9 cellular contexts compared by ENCODE assay signal in the genomic region with DNA sequence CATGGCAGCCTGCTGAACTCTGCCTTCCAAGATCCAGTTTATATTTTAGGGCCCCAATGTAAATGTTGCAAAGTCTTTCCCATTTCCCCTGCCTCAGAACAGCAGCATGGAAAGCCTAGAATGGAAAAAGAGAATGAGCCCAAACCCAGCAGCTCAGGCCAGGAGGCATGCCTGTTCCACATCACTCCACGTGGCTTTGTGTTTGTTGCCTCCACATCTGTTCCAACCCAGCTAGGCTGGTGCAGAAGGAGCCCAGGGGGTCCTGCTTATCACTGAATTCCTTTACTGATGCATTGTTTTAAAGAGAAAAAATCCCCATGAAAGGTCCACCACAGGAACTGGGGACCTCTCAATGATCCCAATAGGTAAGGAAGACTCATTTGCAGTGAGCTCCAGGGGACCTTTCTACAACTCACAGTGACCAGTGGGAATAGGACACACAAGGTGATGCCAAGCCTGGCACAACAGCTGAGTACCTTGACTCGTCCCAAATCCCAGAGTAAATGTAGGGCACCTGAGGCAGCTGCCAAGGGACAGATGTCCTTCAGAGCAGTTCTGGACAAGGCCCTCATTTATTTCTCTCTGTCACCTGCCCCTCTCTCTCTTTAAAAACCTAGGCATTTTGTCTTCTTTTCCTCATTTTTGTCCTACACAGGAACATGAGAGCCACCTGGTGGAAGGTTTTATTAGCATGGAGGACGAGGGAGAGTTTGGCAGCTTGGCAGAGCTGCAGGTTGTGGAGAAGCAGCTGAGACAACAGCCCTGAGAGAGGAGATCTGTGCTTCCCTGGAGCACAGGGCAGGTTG. TPM values are rescaled to one million over a fixed set of nuclear protein-coding genes. Genes with fewer than 3 reads are reported as not detected.
DNase-seq lines count a peak whose midpoint lies in the region; ATAC-seq and TF ChIP-seq lines count a peak whose summit lies in the region.
"Had no signal": no experiment of that assay in that cellular context is flagged by ENCODE, and none has a peak within 500 bp of the region (broad histone marks: within the 10 kb centered on the region; RNA-seq: fewer than 3 reads in every experiment).

No MANE protein-coding gene starts in this region.

- no peak overlapping the region for H3K27ac Mint-ChIP-seq in CD8-positive, alpha-beta memory T cell
- peak overlapping the region in 1 of 6 donors; percentile 13 for H3K27ac Mint-ChIP-seq in immature natural killer cell
- no peak overlapping the region for H3K27ac Mint-ChIP-seq in T-helper 17 cell
- H3K27ac Mint-ChIP-seq: IgD-negative memory B cell had no signal

- no peaks in the 10 kb centered on the region for H3K36me3 ChIP-seq in CD8-positive, alpha-beta memory T cell (ENCODE audit: insufficient read depth, low read length)
- H3K36me3 ChIP-seq in upper lobe of left lung: no peaks in the 10 kb centered on the region

- no peaks in the 10 kb centered on the region for H3K4me1 ChIP-seq in CD8-positive, alpha-beta memory T cell (ENCODE audit: insufficient read depth, low read length)
- no peaks in the 10 kb centered on the region for H3K4me1 ChIP-seq in upper lobe of left lung

- POLR2A ChIA-PET in CD8-positive, alpha-beta memory T cell (lab: Charles Lee): no interaction called here

- WGBS in upper lobe of left lung, 2 donors: 20 to 26% methylated on average over 3 of the region's 3 CpGs

- no peaks in the 10 kb centered on the region for H3K27me3 ChIP-seq in CD8-positive, alpha-beta memory T cell (ENCODE audit: insufficient read depth, low read length, poor library complexity, severe bottlenecking)
- H3K27me3 ChIP-seq in upper lobe of left lung: no peaks in the 10 kb centered on the region

- no peaks in the 10 kb centered on the region for H3K9me3 ChIP-seq in CD8-positive, alpha-beta memory T cell (ENCODE audit: low read length)
- H3K9me3 ChIP-seq in upper lobe of left lung (peaks cover 8 to 21% (median 10%) of the 10 kb centered on the region in 4 donors), T-helper 17 cell (ENCODE audit: control insufficient read depth, low read length, poor library complexity, severe bottlenecking) (no peaks in the 10 kb centered on the region)

- no peaks in the 10 kb centered on the region for H3K4me1 Mint-ChIP-seq in CD8-positive, alpha-beta memory T cell
- H3K4me1 Mint-ChIP-seq in immature natural killer cell (no peaks in the 10 kb centered on the region), T-helper 17 cell (peaks cover 2% of the 10 kb centered on the region)

- no peak for TF ChIP-seq POLR2A in upper lobe of left lung (IDR thresholded peaks at IDR 0.05)

- DNase-seq in CD8-positive, alpha-beta memory T cell: peak in 4 of 5 donors; percentile 3 to 49 (median 13)
- no peak for DNase-seq in GM13977 (ENCODE audit: low spot score)
- DNase-seq in SK-MEL-5 (ENCODE audit: low read depth, low spot score): peak; percentile 66
- peak; percentile 24 to 31 (median 26) for DNase-seq in immature natural killer cell
- DNase-seq in upper lobe of left lung: no peak
- no peak for DNase-seq in T-helper 17 cell
- no peak for DNase-seq in NCI-H1417 treated with DMSO at 0.1 percent for 48 hours (lab: John Stamatoyannopoulos, UW)
- no peak for DNase-seq in stimulated activated CD4-positive, alpha-beta T cell treated with anti-CD3 and anti-CD28 coated beads, Interleukin-4, amount 100 ng/mL, for 4 hours

- H3K36me3 Mint-ChIP-seq in CD8-positive, alpha-beta memory T cell: peaks cover 0 to 25% (median 0%) of the 10 kb centered on the region in 3 donors
- peaks cover 0 to 9% (median 0%) of the 10 kb centered on the region in 3 donors for H3K36me3 Mint-ChIP-seq in immature natural killer cell
- H3K36me3 Mint-ChIP-seq in T-helper 17 cell (ENCODE audit: low read depth): peaks cover 2% of the 10 kb centered on the region

- peaks cover 13 to 17% (median 14%) of the 10 kb centered on the region in 5 donors for H3K9me3 Mint-ChIP-seq in CD8-positive, alpha-beta memory T cell
- H3K9me3 Mint-ChIP-seq in immature natural killer cell: peaks cover 5 to 27% (median 14%) of the 10 kb centered on the region in 6 donors

- no peak overlapping the region for H3K4me3 ChIP-seq in CD8-positive, alpha-beta memory T cell (ENCODE audit: low read length)
- no peak overlapping the region for H3K4me3 ChIP-seq in upper lobe of left lung

- no peak overlapping the region for H3K27ac ChIP-seq in CD8-positive, alpha-beta memory T cell (ENCODE audit: low read depth, low read length)
- no peak overlapping the region for H3K27ac ChIP-seq in upper lobe of left lung

- ATAC-seq in upper lobe of left lung (ENCODE audit: low FRiP score in 2 of 2) (peak in 1 of 2 donors; percentile 39), T-helper 17 cell (no peak)

- H3K4me3 Mint-ChIP-seq in CD8-positive, alpha-beta memory T cell: no peak overlapping the region
- H3K4me3 Mint-ChIP-seq in immature natural killer cell (no peak overlapping the region), T-helper 17 cell (no peak overlapping the region)
- H3K4me3 Mint-ChIP-seq: IgD-negative memory B cell had no signal

- TF ChIP-seq CTCF in GM13977 (IDR thresholded peaks at IDR 0.05; ENCODE audit: extremely low read depth, insufficient read depth, missing control alignments): peak; percentile 16
- TF ChIP-seq CTCF in upper lobe of left lung (IDR thresholded peaks at IDR 0.05): peak; percentile 7 to 60 (median 30)

- TF ChIP-seq EP300 in upper lobe of left lung (IDR thresholded peaks at IDR 0.05): no peak

- CTCF ChIA-PET in CD8-positive, alpha-beta memory T cell (lab: Charles Lee): interaction anchor here (0.9 to 2.1 kb wide), 4 partner anchors 41 to 455 kb away, joined by 3 to 9 read pairs (median 4); a partner anchor contains a TSS

- H3K27me3 Mint-ChIP-seq in CD8-positive, alpha-beta memory T cell: peaks cover 10 to 36% of the 10 kb centered on the region in 2 donors
- H3K27me3 Mint-ChIP-seq in immature natural killer cell (ENCODE audit: low read depth in 3 of 3) (peaks cover 1 to 21% (median 5%) of the 10 kb centered on the region in 3 donors), T-helper 17 cell (peaks cover 6% of the 10 kb centered on the region)

- in situ Hi-C loops in GM13977 (cut with MboI; ENCODE audit: low pct_unique_long_range_greater_than_20kb, low sequenced_read_pairs, unreplicated experiment) (no loop called here), SK-MEL-5 (cut with HindIII; ENCODE audit: low pct_unique_long_range_greater_than_20kb, low sequenced_read_pairs) (no loop called here)

RNA-seq across cellular contexts. Expression of a gene that starts 41.7 kb away (rescaled TPM):
- total RNA-seq in CD8-positive, alpha-beta memory T cell: 1 to 10 TPM; 1.2 to 1.9 TPM
- polyA plus RNA-seq in CD8-positive, alpha-beta memory T cell: 2.3 TPM
- total RNA-seq in SK-MEL-5 (2014; rRNA removed; shearing (Covaris generic)): 1.8 and 2.4 TPM in 2 replicates
- polyA plus RNA-seq in SK-MEL-5 (2015; cell fraction: cytosol; rRNA removed): 1.0 and 1.9 TPM in 2 replicates
- 6.0 and 9.6 TPM in 2 replicates for polyA plus RNA-seq in SK-MEL-5 (2015; cell fraction: nucleus; rRNA removed)
- polyA plus RNA-seq in immature natural killer cell: under 1 TPM in 2 of 3 donors, not detected in 1; 0.27 to 0.53 TPM
- total RNA-seq in upper lobe of left lung (10 to 100 TPM in 1 of 6 donors, 1 to 10 TPM in 5; 3.2 to 11.5 (median 5.7) TPM), T-helper 17 cell (10 to 100 TPM in 1 of 2 donors, 1 to 10 TPM in 1; 8.1 to 10.6 TPM)
- polyA plus RNA-seq: IgD-negative memory B cell had no signal

Comparison
In these comparisons a context has a peak if more than half of its experiments do, and no peak if none do; other contexts are left out.
1. DNase-seq: peak in CD8-positive, alpha-beta memory T cell (4 of 5), SK-MEL-5 (single experiment) and immature natural killer cell (3 of 3); none in GM13977 (single experiment), upper lobe of left lung (0 of 2), T-helper 17 cell (0 of 3), NCI-H1417 treated with DMSO at 0.1 percent for 48 hours (single experiment) and stimulated activated CD4-positive, alpha-beta T cell treated with anti-CD3 and anti-CD28 coated beads, Interleukin-4, amount 100 ng/mL, for 4 hours (0 of 2).